Comparison of ENCODE assay signal across 8 cellular contexts in the genomic region with DNA sequence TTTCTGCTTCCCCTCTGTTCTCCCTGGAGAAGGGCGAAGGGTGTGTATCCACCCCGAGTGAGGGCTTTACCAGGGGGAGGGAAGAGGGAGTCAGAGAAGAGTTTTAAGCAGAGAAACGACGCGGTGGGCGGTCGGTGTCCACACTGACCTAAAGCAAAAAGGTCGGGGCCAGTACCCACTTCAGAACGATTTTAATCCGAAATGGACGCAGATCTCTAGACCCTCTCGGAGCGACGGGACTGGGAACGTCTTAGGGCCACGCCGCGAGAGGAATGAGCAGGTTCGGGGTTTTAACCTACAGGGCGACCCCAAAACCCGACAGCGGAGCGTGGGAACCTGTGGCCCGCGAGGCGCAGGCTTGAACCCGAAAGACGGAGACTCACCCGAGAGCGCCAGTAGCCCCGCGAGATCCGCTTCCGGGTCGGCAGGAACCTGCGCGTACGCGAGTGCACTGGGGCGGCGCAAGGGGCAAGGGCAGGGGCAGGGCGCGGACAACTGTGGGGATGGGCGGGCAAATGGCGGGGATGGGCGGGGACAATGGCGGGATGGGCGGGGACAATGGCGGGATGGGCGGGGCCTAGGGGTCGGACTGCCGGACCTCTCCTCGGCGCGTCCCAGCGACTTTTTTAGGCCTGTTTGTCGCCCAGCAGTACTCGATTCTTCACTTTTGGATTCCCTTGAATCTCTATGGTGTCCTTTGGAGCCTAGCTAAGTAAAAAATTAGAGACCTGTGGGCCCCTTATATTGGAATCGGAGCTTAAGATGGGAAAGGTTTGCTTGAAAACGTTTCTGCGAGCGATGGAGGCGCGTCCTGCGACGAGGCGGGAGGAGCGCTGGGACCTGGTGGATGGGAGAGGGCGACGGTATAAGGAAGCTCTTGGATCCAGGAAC. TPM values are rescaled to one million over a fixed set of nuclear protein-coding genes. Genes with fewer than 3 reads are reported as not detected.
A peak's percentile ranks its signal among the peaks of the same experiment; 100 is the strongest.
DNase-seq lines count a peak whose midpoint lies in the region; ATAC-seq and TF ChIP-seq lines count a peak whose summit lies in the region.

A gene (minus strand): TSS at position 423 of the 891 bp plus-strand sequence. CDS start 3,323 bp downstream, outside the sequence.

- H3K9me3 ChIP-seq in cardiac muscle cell (ENCODE audit: low read depth) (no peaks in the 10 kb centered on the region), HAP-1 (0 out of 2 replicates have a peak, but pooled peaks cover 2% of the 10 kb centered on the region), Caco-2 (peaks cover 24% of the 10 kb centered on the region; the same call in 1 of the 2 replicates)

- H3K4me1 ChIP-seq in cardiac muscle cell (ENCODE audit: low read depth) (no peaks in the 10 kb centered on the region), HAP-1 (no peaks in the 10 kb centered on the region), Caco-2 (no peaks in the 10 kb centered on the region)

- DNase-seq in activated naive CD8-positive, alpha-beta T cell treated with anti-CD3 and anti-CD28 coated beads, Interleukin-2, amount 50 U/mL, for 16 hours (ENCODE audit: low read depth, low spot score): peak; percentile 60
- DNase-seq in cardiac muscle cell (ENCODE audit: low read depth in 1 of 2, low spot score in 1 of 2): peak; percentile 91 to 95
- DNase-seq in osteocyte (ENCODE audit: extremely low spot score, unreplicated experiment): peak; percentile 93
- DNase-seq in HAP-1 (ENCODE audit: low spot score in 2 of 2): no peak
- no peak for DNase-seq in Caco-2

- H3K9me3 Mint-ChIP-seq in osteocyte (ENCODE audit: unreplicated experiment) (peaks cover 55% of the 10 kb centered on the region), Caco-2 (ENCODE audit: unreplicated experiment) (peaks cover 16% of the 10 kb centered on the region)

- intact Hi-C loops in Caco-2 (cut with micrococcal nuclease; ENCODE audit: unreplicated experiment): no loop called here

- peak within 1 kb of the TSS; percentile 90 for H3K27ac Mint-ChIP-seq in osteocyte (ENCODE audit: unreplicated experiment)
- H3K27ac Mint-ChIP-seq in Caco-2 (ENCODE audit: unreplicated experiment): no peak within 1 kb of the TSS

- H3K36me3 Mint-ChIP-seq in osteocyte (ENCODE audit: unreplicated experiment) (peaks cover 42% of the 10 kb centered on the region), Caco-2 (ENCODE audit: insufficient read depth, unreplicated experiment) (no peaks in the 10 kb centered on the region)

- no peak for TF ChIP-seq CTCF in cardiac muscle cell (IDR thresholded peaks at IDR 0.05; ENCODE audit: low read depth, low read length)
- TF ChIP-seq CTCF in osteocyte (IDR thresholded peaks at IDR 0.05): no peak
- TF ChIP-seq CTCF in subcutaneous adipose tissue (IDR thresholded peaks at IDR 0.05; ENCODE audit: low read depth): no peak
- TF ChIP-seq CTCF in Caco-2 (IDR thresholded peaks at IDR 0.05; ENCODE audit: insufficient read depth in 1 of 2, low read depth in 1 of 2, low read length in 1 of 2, severe bottlenecking in 1 of 2, unreplicated experiment in 1 of 2): no peak

- H3K27ac ChIP-seq in cardiac muscle cell: peak within 1 kb of the TSS; percentile 94

- H3K4me3 Mint-ChIP-seq in osteocyte (ENCODE audit: unreplicated experiment) (peak within 1 kb of the TSS; percentile 91), Caco-2 (ENCODE audit: unreplicated experiment) (no peak within 1 kb of the TSS)

- no TSS peak for BruUV-seq in Caco-2 (replicated peaks; lab: Mats Ljungman, UMichigan)

- no peaks in the 10 kb centered on the region for H3K27me3 ChIP-seq in cardiac muscle cell
- H3K27me3 ChIP-seq in HAP-1 (ENCODE audit: low read depth): no peaks in the 10 kb centered on the region
- no peaks in the 10 kb centered on the region for H3K27me3 ChIP-seq in Caco-2 (replicated peaks; ENCODE audit: control insufficient read depth, insufficient read depth, low read length)

- peaks cover 10% of the 10 kb centered on the region for H3K4me1 Mint-ChIP-seq in osteocyte (ENCODE audit: unreplicated experiment)
- H3K4me1 Mint-ChIP-seq in Caco-2 (ENCODE audit: low read depth, unreplicated experiment): no peaks in the 10 kb centered on the region

- H3K4me3 ChIP-seq in cardiac muscle cell: peak within 1 kb of the TSS; percentile 99
- H3K4me3 ChIP-seq in HAP-1: no peak within 1 kb of the TSS
- H3K4me3 ChIP-seq in Caco-2 (ENCODE audit: low read depth, low read length): no peak within 1 kb of the TSS

- CTCF ChIA-PET in Caco-2 (lab: Charles Lee): no interaction called here

- ATAC-seq in SK-N-SH treated with all-trans-retinoic acid at 6 μM for 48 hours: peak; percentile 99

- in situ Hi-C loops in HAP-1 (cut with MboI; ENCODE audit: low sequenced_read_pairs): no loop called here

- H3K27me3 Mint-ChIP-seq in osteocyte (ENCODE audit: unreplicated experiment) (no peaks in the 10 kb centered on the region), Caco-2 (ENCODE audit: insufficient read depth, unreplicated experiment) (no peaks in the 10 kb centered on the region)

- POLR2A ChIA-PET in Caco-2 (lab: Charles Lee): no interaction called here

- H3K36me3 ChIP-seq in cardiac muscle cell: peaks cover 21% of the 10 kb centered on the region
- no peaks in the 10 kb centered on the region for H3K36me3 ChIP-seq in HAP-1 (replicated peaks)
- no peaks in the 10 kb centered on the region for H3K36me3 ChIP-seq in Caco-2 (ENCODE audit: control insufficient read depth, insufficient read depth, low read length)

- TF ChIP-seq POLR2A in GM18526 (IDR thresholded peaks at IDR 0.05; ENCODE audit: extremely low read depth, insufficient read length): peak; percentile 22

TF ChIP-seq in SK-N-SH treated with all-trans-retinoic acid at 6 μM for 48 hours, 23 proteins besides CTCF, POLR2A, EP300 and RAD21:
- TF ChIP-seq OSR1 (CRISPR knock-in tag; IDR thresholded peaks at IDR 0.05): no peak
- TF ChIP-seq, protein P1, sequence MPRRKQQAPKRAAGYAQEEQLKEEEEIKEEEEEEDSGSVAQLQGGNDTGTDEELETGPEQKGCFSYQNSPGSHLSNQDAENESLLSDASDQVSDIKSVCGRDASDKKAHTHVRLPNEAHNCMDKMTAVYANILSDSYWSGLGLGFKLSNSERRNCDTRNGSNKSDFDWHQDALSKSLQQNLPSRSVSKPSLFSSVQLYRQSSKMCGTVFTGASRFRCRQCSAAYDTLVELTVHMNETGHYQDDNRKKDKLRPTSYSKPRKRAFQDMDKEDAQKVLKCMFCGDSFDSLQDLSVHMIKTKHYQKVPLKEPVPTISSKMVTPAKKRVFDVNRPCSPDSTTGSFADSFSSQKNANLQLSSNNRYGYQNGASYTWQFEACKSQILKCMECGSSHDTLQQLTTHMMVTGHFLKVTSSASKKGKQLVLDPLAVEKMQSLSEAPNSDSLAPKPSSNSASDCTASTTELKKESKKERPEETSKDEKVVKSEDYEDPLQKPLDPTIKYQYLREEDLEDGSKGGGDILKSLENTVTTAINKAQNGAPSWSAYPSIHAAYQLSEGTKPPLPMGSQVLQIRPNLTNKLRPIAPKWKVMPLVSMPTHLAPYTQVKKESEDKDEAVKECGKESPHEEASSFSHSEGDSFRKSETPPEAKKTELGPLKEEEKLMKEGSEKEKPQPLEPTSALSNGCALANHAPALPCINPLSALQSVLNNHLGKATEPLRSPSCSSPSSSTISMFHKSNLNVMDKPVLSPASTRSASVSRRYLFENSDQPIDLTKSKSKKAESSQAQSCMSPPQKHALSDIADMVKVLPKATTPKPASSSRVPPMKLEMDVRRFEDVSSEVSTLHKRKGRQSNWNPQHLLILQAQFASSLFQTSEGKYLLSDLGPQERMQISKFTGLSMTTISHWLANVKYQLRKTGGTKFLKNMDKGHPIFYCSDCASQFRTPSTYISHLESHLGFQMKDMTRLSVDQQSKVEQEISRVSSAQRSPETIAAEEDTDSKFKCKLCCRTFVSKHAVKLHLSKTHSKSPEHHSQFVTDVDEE (CRISPR knock-in tag; IDR thresholded peaks at IDR 0.05): no peak
- no peak for TF ChIP-seq ZFP3 (CRISPR knock-in tag; IDR thresholded peaks at IDR 0.05)
- no peak for TF ChIP-seq SNAI2 (CRISPR knock-in tag; IDR thresholded peaks at IDR 0.05)
TF ChIP-seq in SK-N-SH treated with all-trans-retinoic acid at 6 μM for 48 hours: peak in this region for 0.

RNA-seq across cellular contexts. Expression of the gene that starts here (rescaled TPM):
- total RNA-seq in cardiac muscle cell (47.0 and 62.1 TPM in 2 replicates), osteocyte (24.8 and 28.4 TPM in 2 replicates), subcutaneous adipose tissue (10 to 100 TPM; 11.6 to 24.6 (median 19.0) TPM), Caco-2 (2022) (not detected in 2 replicates)
- 49.2 and 68.8 TPM in 2 replicates for polyA plus RNA-seq in cardiac muscle cell

Comparison
In these comparisons a context has a peak if more than half of its experiments do, and no peak if none do; other contexts are left out.
1. RNA of the gene that starts here (total RNA-seq): 47.0 to 62.1 TPM in cardiac muscle cell, 24.8 to 28.4 TPM in osteocyte and 11.6 to 24.6 TPM in subcutaneous adipose tissue; not detected in Caco-2; every median in the first group is over 10 times any median in the second.
2. DNase-seq: peak in activated naive CD8-positive, alpha-beta T cell treated with anti-CD3 and anti-CD28 coated beads, Interleukin-2, amount 50 U/mL, for 16 hours (single experiment), cardiac muscle cell (2 of 2) and osteocyte (single experiment); none in HAP-1 (0 of 2) and Caco-2 (0 of 2).